In genomic region chr9:70304810-70305209, GRCh38 we compare ENCODE assay signal across 2 cellular contexts.
A peak's percentile ranks its signal among the peaks of the same experiment; 100 is the strongest.
TF ChIP-seq lines count a peak whose summit lies in the region.

No MANE protein-coding gene starts in this region.

TF ChIP-seq in HepG2, 621 proteins besides CTCF, POLR2A, EP300 and RAD21:
- TF ChIP-seq BCL6 (CRISPR knock-in tag; IDR thresholded peaks at IDR 0.05) (0 out of 2 replicates have a peak, but pooled peaks have one; percentile 48), ATAD3A (CRISPR knock-in tag; IDR thresholded peaks at IDR 0.05) (no peak), KAT2B (IDR thresholded peaks at IDR 0.05; ENCODE audit: borderline replicate concordance, low read depth, low read length) (peak; percentile 78; the same call in 1 of the 2 replicates)

TF ChIP-seq in K562, 482 proteins besides CTCF, POLR2A, EP300 and RAD21:
- TF ChIP-seq PHB (CRISPR knock-in tag; IDR thresholded peaks at IDR 0.05) (no peak), POLR2H (tag; IDR thresholded peaks at IDR 0.05; ENCODE audit: low read depth) (0 out of 2 replicates have a peak, but pooled peaks have one; percentile 10)
